ENCODE assay signal across 31 cellular contexts in genomic region chr10:57715233-57715632, GRCh38.
"Had no signal": no experiment of that assay in that cellular context is flagged by ENCODE, and none has a peak within 500 bp of the region (broad histone marks: within the 10 kb centered on the region; RNA-seq: fewer than 3 reads in every experiment).

No MANE protein-coding gene starts in this region.

- ATAC-seq: activated CD8-positive, alpha-beta T cell treated with anti-CD3 and anti-CD28 coated beads for 36 hours; activated naive CD4-positive, alpha-beta T cell treated with anti-CD3 and anti-CD28 coated beads, Interleukin-2, amount 50 U/mL, for 72 hours; activated T-cell treated with anti-CD3 and anti-CD28 coated beads, Interleukin-2, amount 50 U/mL, for 4 hours; activated T-cell treated with anti-CD3 and anti-CD28 coated beads, Interleukin-2, amount 50 U/mL, for 72 hours; activated T-helper 17 cell treated with anti-CD3 and anti-CD28 coated beads, Interleukin-2, amount 50 U/mL, for 72 hours; body of pancreas; T-cell had no signal

- H3K36me3 ChIP-seq: adrenal gland, brain microvascular endothelial cell had no signal

- H3K27me3 ChIP-seq: adrenal gland, body of pancreas, brain microvascular endothelial cell had no signal

- H3K4me3 ChIP-seq: adrenal gland, body of pancreas had no signal

- DNase-seq: activated B cell treated with CpG ODN at 0.5 μM for 24 hours; activated CD4-positive, alpha-beta memory T cell treated with anti-CD3 and anti-CD28 coated beads for 36 hours; activated CD4-positive, alpha-beta T cell treated with anti-CD3 and anti-CD28 coated beads for 4 hours; activated CD4-positive, alpha-beta T cell treated with anti-CD3 and anti-CD28 coated beads, Interleukin-2, amount 10 ng/mL, durations not matched to agents 24 days and 14 days; activated CD4-positive, alpha-beta T cell treated with anti-CD3 and anti-CD28 coated beads, Interleukin-2, amount 50 U/mL, for 1 hour; activated CD4-positive, alpha-beta T cell treated with anti-CD3 and anti-CD28 coated beads, Interleukin-2, amount 50 U/mL, for 4 hours; activated CD4-positive, CD25-positive, alpha-beta regulatory T cell treated with anti-CD3 and anti-CD28 coated beads, Interleukin-2, amount 50 U/mL, for 72 hours; activated CD8-positive, alpha-beta memory T cell treated with anti-CD3 and anti-CD28 coated beads, Interleukin-2, amount 50 U/mL, for 4 hours; activated CD8-positive, alpha-beta T cell treated with anti-CD3 and anti-CD28 coated beads for 36 hours; activated effector memory CD4-positive, alpha-beta T cell treated with anti-CD3 and anti-CD28 coated beads, Interleukin-2, amount 50 U/mL, for 16 hours; activated gamma-delta T cell treated with Interleukin-2 at 50 U/mL for 16 hours; activated naive CD4-positive, alpha-beta T cell; activated naive CD4-positive, alpha-beta T cell treated with anti-CD3 and anti-CD28 coated beads for 36 hours; activated naive CD4-positive, alpha-beta T cell treated with anti-CD3 and anti-CD28 coated beads, Interleukin-2, amount 50 U/mL, for 16 hours; activated naive CD8-positive, alpha-beta T cell treated with anti-CD3 and anti-CD28 coated beads for 36 hours; activated T-cell treated with anti-CD3 and anti-CD28 coated beads for 4 hours; activated T-cell treated with anti-CD3 and anti-CD28 coated beads, Interleukin-2, amount 50 U/mL, for 1 hour; activated T-cell treated with anti-CD3 and anti-CD28 coated beads, Interleukin-2, amount 50 U/mL, for 4 hours; activated T-cell treated with anti-CD3 and anti-CD28 coated beads, Interleukin-2, amount 50 U/mL, for 72 hours; adrenal gland; amniotic stem cell; aorta; body of pancreas; brain microvascular endothelial cell; central memory CD4-positive, alpha-beta T cell; T-cell; T-helper 2 cell; T-helper 9 cell had no signal

- H3K27ac ChIP-seq: adrenal gland, body of pancreas, brain microvascular endothelial cell, VCaP had no signal

- H3K4me1 ChIP-seq: adrenal gland, body of pancreas had no signal

- H3K9me3 ChIP-seq: adrenal gland, body of pancreas had no signal
